In the genomic region with DNA sequence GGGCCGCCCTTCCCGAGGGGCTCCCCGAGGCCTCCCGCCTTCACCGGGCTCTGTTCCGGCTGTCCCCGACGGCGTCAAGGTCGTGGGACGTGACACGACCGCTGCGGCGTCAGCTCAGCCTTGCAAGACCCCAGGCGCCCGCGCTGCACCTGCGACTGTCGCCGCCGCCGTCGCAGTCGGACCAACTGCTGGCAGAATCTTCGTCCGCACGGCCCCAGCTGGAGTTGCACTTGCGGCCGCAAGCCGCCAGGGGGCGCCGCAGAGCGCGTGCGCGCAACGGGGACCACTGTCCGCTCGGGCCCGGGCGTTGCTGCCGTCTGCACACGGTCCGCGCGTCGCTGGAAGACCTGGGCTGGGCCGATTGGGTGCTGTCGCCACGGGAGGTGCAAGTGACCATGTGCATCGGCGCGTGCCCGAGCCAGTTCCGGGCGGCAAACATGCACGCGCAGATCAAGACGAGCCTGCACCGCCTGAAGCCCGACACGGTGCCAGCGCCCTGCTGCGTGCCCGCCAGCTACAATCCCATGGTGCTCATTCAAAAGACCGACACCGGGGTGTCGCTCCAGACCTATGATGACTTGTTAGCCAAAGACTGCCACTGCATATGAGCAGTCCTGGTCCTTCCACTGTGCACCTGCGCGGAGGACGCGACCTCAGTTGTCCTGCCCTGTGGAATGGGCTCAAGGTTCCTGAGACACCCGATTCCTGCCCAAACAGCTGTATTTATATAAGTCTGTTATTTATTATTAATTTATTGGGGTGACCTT, we compare ENCODE assay signal across 8 cellular contexts. TPM values are rescaled to one million over a fixed set of nuclear protein-coding genes. Genes with fewer than 3 reads are reported as not detected.
A peak's percentile ranks its signal among the peaks of the same experiment; 100 is the strongest.
DNase-seq lines count a peak whose midpoint lies in the region; ATAC-seq and TF ChIP-seq lines count a peak whose summit lies in the region.

No MANE protein-coding gene starts in this region.

- H3K9me3 ChIP-seq in parathyroid adenoma (ENCODE audit: control insufficient read depth, low read length) (no peaks in the 10 kb centered on the region), transverse colon (no peaks in the 10 kb centered on the region)

- POLR2A ChIA-PET in RWPE1 (lab: Yijun Ruan, JAX; ENCODE audit: low non-redundant PET) = interaction anchor here (0.6 to 0.7 kb wide), 2 partner anchors 18 to 45 kb away, joined by 3 to 4 read pairs; no protein-coding TSS in a partner anchor

- DNase-seq in Caki2 (ENCODE audit: low read depth) (peak; percentile 89), GM20000 (ENCODE audit: low spot score) (peak; percentile 92), RWPE1 (ENCODE audit: low spot score) (peak; percentile 74), Right ventricle myocardium superior (peak; percentile 92), transverse colon (peak; percentile 88)
- peak; percentile 48 for DNase-seq in Jurkat, Clone E6-1 (ENCODE audit: low read depth, low spot score)
- DNase-seq in activated gamma-delta T cell treated with anti-CD3 and anti-CD28 coated beads, Interleukin-2, amount 50 U/mL, for 16 hours (ENCODE audit: low read depth) = peak; percentile 68

- H2AFZ ChIP-seq in parathyroid adenoma = peak overlapping the region; percentile 93

- no peak for TF ChIP-seq EP300 in transverse colon (IDR thresholded peaks at IDR 0.05; ENCODE audit: low read depth)

- H3K79me2 ChIP-seq in parathyroid adenoma = no peaks in the 10 kb centered on the region

- H3K36me3 ChIP-seq in parathyroid adenoma (ENCODE audit: control insufficient read depth, insufficient read depth, low read length) (no peaks in the 10 kb centered on the region), transverse colon (no peaks in the 10 kb centered on the region)

- ATAC-seq in Right ventricle myocardium superior (ENCODE audit: poor library complexity) = peak; percentile 88

- TF ChIP-seq CTCF in GM20000 (IDR thresholded peaks at IDR 0.05; ENCODE audit: extremely low read depth, missing control alignments) (peak; percentile 98), RWPE1 (conservative IDR thresholded peaks at IDR 0.05; ENCODE audit: low read depth) (peak; percentile 100), parathyroid adenoma (IDR thresholded peaks at IDR 0.05) (peak; percentile 100), transverse colon (IDR thresholded peaks at IDR 0.05) (peak; percentile 97 to 100 (median 100))

- intact Hi-C loops in Right ventricle myocardium superior (cut with DNase I) (no loop called here), transverse colon (cut with DNase I; ENCODE audit: low total_unique reads) (no loop called here)

- TF ChIP-seq POLR2A in transverse colon (IDR thresholded peaks at IDR 0.05) = peak; percentile 73

- WGBS in transverse colon (ENCODE audit: low coverage in 1 of 2), 2 donors = 7 to 80% methylated on average over 2 to 65 of the region's 74 CpGs

- H3K4me2 ChIP-seq in parathyroid adenoma (ENCODE audit: low read length) = peak overlapping the region; percentile 56

- H3K9ac ChIP-seq in parathyroid adenoma = no peak overlapping the region

- H3K27ac ChIP-seq in RWPE1 (peak overlapping the region; percentile 51), parathyroid adenoma (peak overlapping the region; percentile 51), transverse colon (peak overlapping the region; percentile 60 to 83 (median 78))

- in situ Hi-C loops in Caki2 (cut with HindIII; ENCODE audit: low pct_unique_long_range_greater_than_20kb, low sequenced_read_pairs) (no loop called here), transverse colon (cut with MboI; ENCODE audit: low pct_ligation_motif_present in 1 of 4, low pct_unique_long_range_greater_than_20kb in 1 of 4, low sequenced_read_pairs in 3 of 4) (no loop called here)

- H3K4me1 ChIP-seq in parathyroid adenoma (peaks cover 7% of the 10 kb centered on the region), transverse colon (peaks cover 9 to 35% (median 18%) of the 10 kb centered on the region in 4 donors)

- H3K4me3 ChIP-seq in Jurkat, Clone E6-1 (ENCODE audit: low read length) = peak overlapping the region; percentile 48
- H3K4me3 ChIP-seq in parathyroid adenoma (ENCODE audit: low read depth, low read length) (peak overlapping the region; percentile 25), transverse colon (peak overlapping the region in 3 of 4 donors; percentile 5 to 47 (median 33))

- H3K27me3 ChIP-seq in parathyroid adenoma (ENCODE audit: control insufficient read depth, insufficient read depth, low read length) = no peaks in the 10 kb centered on the region
- no peaks in the 10 kb centered on the region for H3K27me3 ChIP-seq in transverse colon

- CTCF ChIA-PET in RWPE1 (lab: Yijun Ruan, JAX) = interaction anchor here (0.6 to 2.5 kb wide), 23 partner anchors 12 to 1206 kb away, joined by 3 to 20 read pairs (median 4); a partner anchor contains a TSS

RNA-seq across cellular contexts. Expression of a gene that starts 2.6 kb away (rescaled TPM):
- total RNA-seq in Caki2 (2014; rRNA removed; shearing (Covaris generic); ENCODE audit: low replicate concordance) = 349 and 410 TPM in 2 replicates
- not detected for polyA plus RNA-seq in Jurkat, Clone E6-1 (2012; ENCODE audit: insufficient read depth, insufficient read length)
- total RNA-seq in Right ventricle myocardium superior = 0.54 TPM
- total RNA-seq in transverse colon = 10 to 100 TPM; 36.3 to 77.0 (median 58.9) TPM

RNA-seq across cellular contexts. Expression of a gene that starts 8.9 kb away (rescaled TPM):
- not detected in 2 replicates for total RNA-seq in Caki2 (2014; rRNA removed; shearing (Covaris generic); ENCODE audit: low replicate concordance)
- not detected for polyA plus RNA-seq in Jurkat, Clone E6-1 (2012; ENCODE audit: insufficient read depth, insufficient read length)
- total RNA-seq in Right ventricle myocardium superior (3.6 TPM), transverse colon (1 to 10 TPM in 3 of 4 donors, not detected in 1; 3.3 to 4.9 (median 4.1) TPM)

RNA-seq across cellular contexts. Expression of a gene that starts 30.7 kb away (rescaled TPM):
- 87.5 and 106 TPM in 2 replicates for total RNA-seq in Caki2 (2014; rRNA removed; shearing (Covaris generic); ENCODE audit: low replicate concordance)
- polyA plus RNA-seq in Jurkat, Clone E6-1 (2012; ENCODE audit: insufficient read depth, insufficient read length) = 148 TPM
- 30.4 TPM for total RNA-seq in Right ventricle myocardium superior
- total RNA-seq in transverse colon = 10 to 100 TPM in 3 of 4 donors, 1 to 10 TPM in 1; 9.4 to 40.4 (median 32.2) TPM

RNA-seq across cellular contexts. Expression of a gene that starts 48.1 kb away (rescaled TPM):
- total RNA-seq in Caki2 (2014; rRNA removed; shearing (Covaris generic); ENCODE audit: low replicate concordance) = 15.4 and 17.8 TPM in 2 replicates
- 7.1 TPM for polyA plus RNA-seq in Jurkat, Clone E6-1 (2012; ENCODE audit: insufficient read depth, insufficient read length)
- total RNA-seq in Right ventricle myocardium superior (33.6 TPM), transverse colon (100 to 1,000 TPM in 1 of 4 donors, 10 to 100 TPM in 3; 59.7 to 110 (median 73.0) TPM)

RNA-seq across cellular contexts. Expression of a gene that starts 49.4 kb away (rescaled TPM):
- total RNA-seq in Caki2 (2014; rRNA removed; shearing (Covaris generic); ENCODE audit: low replicate concordance) = 118 and 155 TPM in 2 replicates
- 5.0 TPM for polyA plus RNA-seq in Jurkat, Clone E6-1 (2012; ENCODE audit: insufficient read depth, insufficient read length)
- total RNA-seq in Right ventricle myocardium superior (26.0 TPM), transverse colon (10 to 100 TPM in 2 of 4 donors, 1 to 10 TPM in 2; 3.0 to 15.1 (median 8.8) TPM)

Comparison
In these comparisons a context has a peak if more than half of its experiments do, and no peak if none do; other contexts are left out.
1. Peak in every context shown above with its lines: DNase-seq, ATAC-seq, H3K4me3 ChIP-seq and H3K27ac ChIP-seq.
2. RNA of a gene that starts 2.6 kb away (total RNA-seq): 349 to 410 TPM in Caki2 and 36.3 to 77.0 TPM in transverse colon; 0.54 TPM in Right ventricle myocardium superior (single experiment); every median in the first group is over 10 times any median in the second.